11 cellular contexts compared by ENCODE assay signal in the genomic region with DNA sequence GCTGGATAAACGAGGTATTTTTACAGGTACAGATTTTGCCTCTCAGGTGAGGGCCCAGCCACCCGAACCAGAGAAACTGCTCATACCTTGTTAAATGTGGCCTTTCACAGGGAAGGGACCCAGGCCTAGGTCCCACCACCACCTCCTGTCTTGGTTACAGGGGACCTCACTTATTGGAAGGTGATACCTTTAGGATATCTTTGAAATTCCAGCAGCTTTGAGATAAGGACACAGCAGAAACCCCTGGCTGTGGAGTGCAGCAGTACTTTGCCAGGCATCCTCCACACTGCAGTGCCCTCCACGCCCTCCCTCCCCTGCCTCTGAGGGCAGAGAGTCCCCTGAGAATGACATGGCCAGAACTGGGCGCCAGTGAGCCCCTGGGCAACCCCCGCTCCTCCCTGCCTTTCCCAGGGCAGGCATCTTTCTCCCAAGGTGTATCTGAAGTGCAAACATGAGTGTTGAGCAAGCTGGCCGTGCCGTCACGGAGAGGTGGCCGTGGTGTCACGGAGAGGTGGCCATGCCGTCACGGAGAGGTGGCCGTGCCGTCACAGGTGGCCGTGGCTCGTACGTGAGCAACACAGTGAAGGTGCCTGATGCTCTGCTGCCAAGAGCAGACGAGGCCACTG.
DNase-seq lines count a peak whose midpoint lies in the region; ATAC-seq and TF ChIP-seq lines count a peak whose summit lies in the region.
"Had no signal": no experiment of that assay in that cellular context is flagged by ENCODE, and none has a peak within 500 bp of the region (broad histone marks: within the 10 kb centered on the region; RNA-seq: fewer than 3 reads in every experiment).

No MANE protein-coding gene starts in this region.

- DNase-seq in activated CD4-positive, alpha-beta T cell treated with anti-CD3 and anti-CD28 coated beads for 36 hours, result peak; percentile 33
- no peak for DNase-seq in activated CD4-positive, alpha-beta T cell treated with anti-CD3 and anti-CD28 coated beads, Interleukin-2, amount 50 U/mL, for 1 hour
- peak; percentile 11 for DNase-seq in MCF 10A (ENCODE audit: unreplicated experiment)
- peak; percentile 74 for DNase-seq in spleen
- no peak for DNase-seq in body of pancreas
- no peak for DNase-seq in RKO (ENCODE audit: low spot score)
- DNase-seq: NCI-H146, ovary, testis had no signal

- CTCF ChIA-PET in activated CD4-positive, alpha-beta T cell treated with anti-CD3 and anti-CD28 coated beads for 36 hours (lab: Charles Lee), result interaction anchor here (0.8 to 1.5 kb wide), 6 partner anchors 15 to 66 kb away, joined by 3 to 6 read pairs (median 4); no protein-coding TSS in a partner anchor
- CTCF ChIA-PET in MCF 10A (lab: Yijun Ruan, JAX), result interaction anchor here (0.6 to 1.3 kb wide), 4 partner anchors 42 to 207 kb away, joined by 3 to 4 read pairs (median 4); no protein-coding TSS in a partner anchor

- H3K27me3 Mint-ChIP-seq in activated CD4-positive, alpha-beta T cell treated with anti-CD3 and anti-CD28 coated beads for 36 hours, result no peaks in the 10 kb centered on the region
- no peaks in the 10 kb centered on the region for H3K27me3 Mint-ChIP-seq in MCF 10A (ENCODE audit: insufficient read depth, unreplicated experiment)

- H3K36me3 ChIP-seq in spleen, result peaks cover 0 to 62% (median 8%) of the 10 kb centered on the region in 6 donors
- H3K36me3 ChIP-seq in body of pancreas (replicated peaks in 1 of 2; ENCODE audit: insufficient read depth in 1 of 2, low read depth in 2 of 2), result no peaks in the 10 kb centered on the region
- H3K36me3 ChIP-seq: ovary had no signal

- TSS peak; percentile 95 for BruUV-seq in MCF 10A (replicated peaks; lab: Mats Ljungman, UMichigan)

- POLR2A ChIA-PET in activated CD4-positive, alpha-beta T cell treated with anti-CD3 and anti-CD28 coated beads for 36 hours (lab: Charles Lee), result interaction anchor here (0.5 to 1.4 kb wide), 7 partner anchors 9 to 384 kb away, joined by 3 to 9 read pairs (median 5); no protein-coding TSS in a partner anchor
- POLR2A ChIA-PET in MCF 10A (lab: Yijun Ruan, JAX), result interaction anchor here (0.7 to 2.8 kb wide), 14 partner anchors 9 to 402 kb away, joined by 3 to 18 read pairs (median 4); a partner anchor contains a TSS

- WGBS in spleen, 5 donors, result 88 to 96% (median 91%) methylated on average over 7 to 18 of the region's 18 CpGs
- WGBS in body of pancreas, 2 donors, result 87 to 90% methylated on average over 13 to 18 of the region's 18 CpGs

- H3K4me3 ChIP-seq in spleen (no peak overlapping the region), body of pancreas (no peak overlapping the region)
- H3K4me3 ChIP-seq: ovary, testis had no signal

- TF ChIP-seq POLR2A in spleen (IDR thresholded peaks at IDR 0.05) (no peak), body of pancreas (IDR thresholded peaks at IDR 0.05) (no peak)

- ATAC-seq in activated CD4-positive, alpha-beta T cell treated with anti-CD3 and anti-CD28 coated beads for 36 hours, result peak; percentile 45
- ATAC-seq in HG03521 (IDR thresholded peaks at IDR 0.05; ENCODE audit: unreplicated experiment) (peak; percentile 12), body of pancreas (no peak), HG02884 (IDR thresholded peaks at IDR 0.05; ENCODE audit: unreplicated experiment) (no peak)

- intact Hi-C loops in activated CD4-positive, alpha-beta T cell treated with anti-CD3 and anti-CD28 coated beads for 36 hours (cut with DNase I, micrococcal nuclease), result loop anchor here (1.0 to 5.0 kb wide), 9 partner anchors 20 to 313 kb away; a partner anchor contains a TSS
- intact Hi-C loops in MCF 10A (cut with micrococcal nuclease) (loop anchor here (1.0 to 5.0 kb wide), 5 partner anchors 24 to 280 kb away; no protein-coding TSS in a partner anchor), spleen (cut with DNase I; ENCODE audit: low total_unique reads) (no loop called here), body of pancreas (cut with DNase I) (no loop called here)

- TF ChIP-seq CTCF in MCF 10A (IDR thresholded peaks at IDR 0.05; ENCODE audit: unreplicated experiment), result no peak
- no peak for TF ChIP-seq CTCF in spleen (IDR thresholded peaks at IDR 0.05 in 8 of 11, conservative IDR thresholded peaks at IDR 0.05 in 3 of 11)
- no peak for TF ChIP-seq CTCF in body of pancreas (IDR thresholded peaks at IDR 0.05)

- peaks cover 0 to 51% (median 8%) of the 10 kb centered on the region in 6 donors for H3K4me1 ChIP-seq in spleen
- peaks cover 10% of the 10 kb centered on the region for H3K4me1 ChIP-seq in body of pancreas

- no peaks in the 10 kb centered on the region for H3K9me3 ChIP-seq in spleen
- H3K9me3 ChIP-seq in body of pancreas, result no peaks in the 10 kb centered on the region
- H3K9me3 ChIP-seq: ovary, testis had no signal

- no peaks in the 10 kb centered on the region for H3K27me3 ChIP-seq in spleen (replicated peaks in 1 of 7)
- no peaks in the 10 kb centered on the region for H3K27me3 ChIP-seq in body of pancreas
- H3K27me3 ChIP-seq: ovary, testis had no signal

- H3K4me1 Mint-ChIP-seq in activated CD4-positive, alpha-beta T cell treated with anti-CD3 and anti-CD28 coated beads for 36 hours, result peaks cover 65% of the 10 kb centered on the region
- peaks cover 41% of the 10 kb centered on the region for H3K4me1 Mint-ChIP-seq in MCF 10A (ENCODE audit: insufficient read depth, unreplicated experiment)

- H3K27ac Mint-ChIP-seq in activated CD4-positive, alpha-beta T cell treated with anti-CD3 and anti-CD28 coated beads for 36 hours, result peak overlapping the region; percentile 92
- peak overlapping the region; percentile 91 for H3K27ac Mint-ChIP-seq in MCF 10A (ENCODE audit: low read depth, unreplicated experiment)

- no peaks in the 10 kb centered on the region for H3K9me3 Mint-ChIP-seq in activated CD4-positive, alpha-beta T cell treated with anti-CD3 and anti-CD28 coated beads for 36 hours (ENCODE audit: low read depth)
- H3K9me3 Mint-ChIP-seq in MCF 10A (ENCODE audit: unreplicated experiment), result no peaks in the 10 kb centered on the region

- H3K27ac ChIP-seq in spleen, result peak overlapping the region in 3 of 8 donors; percentile 10 to 58 (median 51)
- no peak overlapping the region for H3K27ac ChIP-seq in body of pancreas
- H3K27ac ChIP-seq: ovary, testis had no signal

- H3K36me3 Mint-ChIP-seq in activated CD4-positive, alpha-beta T cell treated with anti-CD3 and anti-CD28 coated beads for 36 hours (ENCODE audit: low read depth), result peaks cover 54% of the 10 kb centered on the region
- no peaks in the 10 kb centered on the region for H3K36me3 Mint-ChIP-seq in MCF 10A (ENCODE audit: insufficient read depth, unreplicated experiment)

- H3K4me3 Mint-ChIP-seq in activated CD4-positive, alpha-beta T cell treated with anti-CD3 and anti-CD28 coated beads for 36 hours, result peak overlapping the region; percentile 28
- H3K4me3 Mint-ChIP-seq in MCF 10A (ENCODE audit: unreplicated experiment), result peak overlapping the region; percentile 36

Comparison
In these comparisons a context has a peak if more than half of its experiments do, and no peak if none do; other contexts are left out.
1. DNase-seq: peak in activated CD4-positive, alpha-beta T cell treated with anti-CD3 and anti-CD28 coated beads for 36 hours (single experiment), MCF 10A (single experiment) and spleen (single experiment); none in activated CD4-positive, alpha-beta T cell treated with anti-CD3 and anti-CD28 coated beads, Interleukin-2, amount 50 U/mL, for 1 hour (single experiment), body of pancreas (0 of 4) and RKO (single experiment).
2. ATAC-seq: peak in activated CD4-positive, alpha-beta T cell treated with anti-CD3 and anti-CD28 coated beads for 36 hours (single experiment) and HG03521 (single experiment); none in body of pancreas (single experiment) and HG02884 (single experiment).
3. intact Hi-C loops: an anchor here in activated CD4-positive, alpha-beta T cell treated with anti-CD3 and anti-CD28 coated beads for 36 hours (1.0 to 5.0 kb wide) and MCF 10A (1.0 to 5.0 kb wide); none called in spleen and body of pancreas.